ENCODE assay signal across 8 cellular contexts in genomic region chr4:156970501-156971167, GRCh38. TPM values are rescaled to one million over a fixed set of nuclear protein-coding genes. Genes with fewer than 3 reads are reported as not detected.
DNase-seq lines count a peak whose midpoint lies in the region; ATAC-seq and TF ChIP-seq lines count a peak whose summit lies in the region.

No MANE protein-coding gene starts in this region.

- no peaks in the 10 kb centered on the region for H3K36me3 ChIP-seq in mucosa of stomach (ENCODE audit: control insufficient read depth, insufficient read depth, low read length)

- H3K4me1 Mint-ChIP-seq in Calu3 (ENCODE audit: low read depth, unreplicated experiment): peaks cover 42% of the 10 kb centered on the region

- peak overlapping the region; percentile 84 for H3K4me3 Mint-ChIP-seq in Calu3 (ENCODE audit: low read depth, unreplicated experiment)

- no peaks in the 10 kb centered on the region for H3K27me3 Mint-ChIP-seq in Calu3 (ENCODE audit: unreplicated experiment)

- intact Hi-C loops in Calu3 (cut with micrococcal nuclease; ENCODE audit: unreplicated experiment): loop anchor here (5.0 kb wide), 1 partner anchor 157 kb away; no protein-coding TSS in a partner anchor

- no peak for TF ChIP-seq CTCF in Calu3 (IDR thresholded peaks at IDR 0.05; ENCODE audit: unreplicated experiment)

- H3K27ac Mint-ChIP-seq in Calu3 (ENCODE audit: unreplicated experiment): peak overlapping the region; percentile 78

- no peak; the same call in 1 of the 2 replicates for TF ChIP-seq RAD21 in Ishikawa (IDR thresholded peaks at IDR 0.05; ENCODE audit: low read depth)

- peak; percentile 55 for DNase-seq in Calu3
- peak; percentile 57 for DNase-seq in UCSD-AML1 (lab: John Stamatoyannopoulos, UW; ENCODE audit: unreplicated experiment)
- DNase-seq in fibroblast of peridontal ligament (ENCODE audit: extremely low read depth): peak; percentile 74
- DNase-seq in ureter (ENCODE audit: low spot score): peak; percentile 72
- DNase-seq in activated effector memory CD4-positive, alpha-beta T cell treated with anti-CD3 and anti-CD28 coated beads, Interleukin-2, amount 50 U/mL, for 16 hours: no peak

- no peaks in the 10 kb centered on the region for H3K9me3 Mint-ChIP-seq in Calu3 (ENCODE audit: low read depth, unreplicated experiment)

- peaks cover 48% of the 10 kb centered on the region for H3K36me3 Mint-ChIP-seq in Calu3 (ENCODE audit: insufficient read depth, unreplicated experiment)

- TF ChIP-seq EP300 in Ishikawa (IDR thresholded peaks at IDR 0.05; ENCODE audit: borderline replicate concordance): no peak

- H3K4me3 ChIP-seq in mucosa of stomach (ENCODE audit: low read length): peak overlapping the region; percentile 80

- no peak for ATAC-seq in HG03565 (IDR thresholded peaks at IDR 0.05; ENCODE audit: unreplicated experiment)

- H3K4me1 ChIP-seq in mucosa of stomach (ENCODE audit: control insufficient read depth, insufficient read depth, low read length): peaks cover 24% of the 10 kb centered on the region

- BruUV-seq in Calu3 (replicated peaks; lab: Mats Ljungman, UMichigan): no TSS peak

- no peaks in the 10 kb centered on the region for H3K27me3 ChIP-seq in mucosa of stomach (ENCODE audit: control insufficient read depth, insufficient read depth, low read length)

- no peaks in the 10 kb centered on the region for H3K9me3 ChIP-seq in mucosa of stomach (ENCODE audit: control insufficient read depth, low read length)

- H3K9ac ChIP-seq in mucosa of stomach (ENCODE audit: low read length): peak overlapping the region; percentile 85

- CTCF ChIA-PET in Calu3 (lab: Charles Lee): interaction anchor here (0.5 to 2.3 kb wide), 6 partner anchors 9 to 495 kb away, joined by 3 to 9 read pairs (median 5); no protein-coding TSS in a partner anchor

TF ChIP-seq in Ishikawa, 13 proteins besides CTCF, POLR2A, EP300 and RAD21:
- TF ChIP-seq TEAD4 (IDR thresholded peaks at IDR 0.05) (peak; percentile 49; the same call in 1 of the 2 replicates), MAX (IDR thresholded peaks at IDR 0.05) (no peak; the same call in 1 of the 2 replicates), FOXM1 (IDR thresholded peaks at IDR 0.05; ENCODE audit: borderline replicate concordance, low read depth) (no peak), REST (IDR thresholded peaks at IDR 0.05; ENCODE audit: low read depth) (no peak), YY1 (IDR thresholded peaks at IDR 0.05; ENCODE audit: low read depth) (no peak), NFIC (IDR thresholded peaks at IDR 0.05) (no peak; the same call in 1 of the 2 replicates), ZBTB7A (IDR thresholded peaks at IDR 0.05; ENCODE audit: low read depth) (no peak; the same call in 1 of the 2 replicates), CEBPB (IDR thresholded peaks at IDR 0.05) (no peak), TCF12 (IDR thresholded peaks at IDR 0.05; ENCODE audit: low read depth) (0 out of 2 replicates have a peak, but pooled peaks have one; percentile 4), CREB1 (IDR thresholded peaks at IDR 0.05; ENCODE audit: low read depth) (no peak)

RNA-seq across cellular contexts. Expression of gene PDGFC, which starts 1.0 kb away (rescaled TPM):
- total RNA-seq in Calu3 (2022) (52.1 and 64.5 TPM in 2 replicates), ureter (13.8 TPM)
